In genomic region chr11:1129666-1130160, GRCh38 we compare ENCODE assay signal across 2 cellular contexts.
TF ChIP-seq lines count a peak whose summit lies in the region.

No MANE protein-coding gene starts in this region.

TF ChIP-seq in SK-N-SH, 30 proteins besides CTCF, POLR2A, EP300 and RAD21 (continued from another document):
- no peak for TF ChIP-seq REST (IDR thresholded peaks at IDR 0.05; ENCODE audit: low read depth, low read length)
- no peak for TF ChIP-seq USF1 (IDR thresholded peaks at IDR 0.05; ENCODE audit: borderline replicate concordance, low read depth)
- TF ChIP-seq MXI1 (IDR thresholded peaks at IDR 0.05; ENCODE audit: low read depth, low read length), result no peak
- no peak for TF ChIP-seq IRF3 (IDR thresholded peaks at IDR 0.05; ENCODE audit: low read depth, low read length)
- TF ChIP-seq EZH2phosphoT487 (IDR thresholded peaks at IDR 0.05; ENCODE audit: borderline replicate concordance, low read depth), result no peak
- TF ChIP-seq TAF1 (IDR thresholded peaks at IDR 0.05; ENCODE audit: borderline replicate concordance, low read depth, low read length), result no peak
- TF ChIP-seq FOSL2 (IDR thresholded peaks at IDR 0.05; ENCODE audit: borderline replicate concordance, low read depth), result no peak
- no peak for TF ChIP-seq GABPA (IDR thresholded peaks at IDR 0.05; ENCODE audit: low read depth)

TF ChIP-seq in SK-N-SH treated with all-trans-retinoic acid at 6 μM for 48 hours, 23 proteins besides CTCF, POLR2A, EP300 and RAD21 (continued from another document):
- TF ChIP-seq TSHZ2 (CRISPR knock-in tag; IDR thresholded peaks at IDR 0.05), result no peak
- no peak for TF ChIP-seq CSDC2 (CRISPR knock-in tag; IDR thresholded peaks at IDR 0.05)
- no peak for TF ChIP-seq ZFP30 (CRISPR knock-in tag; IDR thresholded peaks at IDR 0.05)
- no peak for TF ChIP-seq OSR1 (CRISPR knock-in tag; IDR thresholded peaks at IDR 0.05)
- no peak for TF ChIP-seq CSRNP3 (CRISPR knock-in tag; IDR thresholded peaks at IDR 0.05)
- TF ChIP-seq RARB (CRISPR knock-in tag; IDR thresholded peaks at IDR 0.05), result no peak
- TF ChIP-seq ZFP3 (CRISPR knock-in tag; IDR thresholded peaks at IDR 0.05), result no peak
